ENCODE assay signal across 2 cellular contexts in the genomic region with DNA sequence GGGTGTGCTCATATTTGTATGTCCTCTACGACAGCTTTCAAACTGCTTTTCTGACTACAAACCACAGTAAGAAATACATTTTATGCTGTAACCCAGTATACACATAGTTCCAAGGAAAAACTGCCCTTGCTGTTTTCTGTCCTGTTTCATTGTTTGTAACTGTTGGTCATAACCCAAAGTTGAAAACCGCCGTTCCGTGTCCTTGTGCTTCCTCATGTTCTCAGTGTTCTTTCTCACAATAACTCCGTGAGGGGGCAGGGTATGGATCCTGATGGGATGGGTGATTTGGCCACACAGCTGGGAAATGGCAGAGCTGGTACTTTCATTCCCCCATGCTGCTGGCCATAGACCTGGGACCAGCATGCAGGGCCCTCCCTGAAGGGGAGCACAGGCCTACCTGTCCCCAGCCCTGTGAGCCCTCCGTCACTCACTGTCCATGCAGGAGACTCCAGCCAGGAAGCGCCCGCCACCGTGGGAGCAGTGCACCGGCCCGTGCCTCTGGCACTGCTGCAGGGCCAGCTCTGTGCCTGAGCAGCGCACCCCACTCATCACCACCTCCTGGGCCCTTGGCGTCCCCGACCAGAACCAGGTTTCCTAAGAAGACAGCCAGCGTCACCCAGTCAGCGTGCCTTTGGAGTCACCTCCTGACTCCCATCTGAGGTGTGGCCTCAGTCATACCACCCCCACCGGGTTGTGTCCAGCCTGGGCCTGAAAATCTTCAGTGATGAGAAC.
TF ChIP-seq lines count a peak whose summit lies in the region.

No MANE protein-coding gene starts in this region.

TF ChIP-seq in IMR-90, 13 proteins besides CTCF, POLR2A, EP300 and RAD21:
- TF ChIP-seq RCOR1 (IDR thresholded peaks at IDR 0.05; ENCODE audit: insufficient replicate concordance, low read length) (no peak), MAFK (IDR thresholded peaks at IDR 0.05; ENCODE audit: low read depth, low read length) (no peak), CHD1 (IDR thresholded peaks at IDR 0.05; ENCODE audit: low read depth, low read length) (no peak), MAZ (IDR thresholded peaks at IDR 0.05; ENCODE audit: borderline replicate concordance, low read depth, low read length) (no peak), BHLHE40 (IDR thresholded peaks at IDR 0.05; ENCODE audit: low read depth, low read length) (no peak), FOS (IDR thresholded peaks at IDR 0.05; ENCODE audit: low read depth, low read length) (no peak), SMC3 (IDR thresholded peaks at IDR 0.05; ENCODE audit: low read depth, low read length) (no peak), CEBPB (IDR thresholded peaks at IDR 0.05; ENCODE audit: low read depth, low read length) (no peak), NFE2L2 (IDR thresholded peaks at IDR 0.05; ENCODE audit: low read depth, low read length) (no peak), RFX5 (IDR thresholded peaks at IDR 0.05; ENCODE audit: low read depth, low read length) (no peak), MXI1 (IDR thresholded peaks at IDR 0.05; ENCODE audit: borderline replicate concordance, low read depth, low read length) (no peak)
- TF ChIP-seq, protein P1, sequence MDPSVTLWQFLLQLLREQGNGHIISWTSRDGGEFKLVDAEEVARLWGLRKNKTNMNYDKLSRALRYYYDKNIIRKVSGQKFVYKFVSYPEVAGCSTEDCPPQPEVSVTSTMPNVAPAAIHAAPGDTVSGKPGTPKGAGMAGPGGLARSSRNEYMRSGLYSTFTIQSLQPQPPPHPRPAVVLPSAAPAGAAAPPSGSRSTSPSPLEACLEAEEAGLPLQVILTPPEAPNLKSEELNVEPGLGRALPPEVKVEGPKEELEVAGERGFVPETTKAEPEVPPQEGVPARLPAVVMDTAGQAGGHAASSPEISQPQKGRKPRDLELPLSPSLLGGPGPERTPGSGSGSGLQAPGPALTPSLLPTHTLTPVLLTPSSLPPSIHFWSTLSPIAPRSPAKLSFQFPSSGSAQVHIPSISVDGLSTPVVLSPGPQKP (IDR thresholded peaks at IDR 0.05; ENCODE audit: borderline replicate concordance, low read depth, low read length): no peak
- TF ChIP-seq, protein P2, sequence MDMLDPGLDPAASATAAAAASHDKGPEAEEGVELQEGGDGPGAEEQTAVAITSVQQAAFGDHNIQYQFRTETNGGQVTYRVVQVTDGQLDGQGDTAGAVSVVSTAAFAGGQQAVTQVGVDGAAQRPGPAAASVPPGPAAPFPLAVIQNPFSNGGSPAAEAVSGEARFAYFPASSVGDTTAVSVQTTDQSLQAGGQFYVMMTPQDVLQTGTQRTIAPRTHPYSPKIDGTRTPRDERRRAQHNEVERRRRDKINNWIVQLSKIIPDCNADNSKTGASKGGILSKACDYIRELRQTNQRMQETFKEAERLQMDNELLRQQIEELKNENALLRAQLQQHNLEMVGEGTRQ (IDR thresholded peaks at IDR 0.05; ENCODE audit: low read depth, low read length): no peak

TF ChIP-seq in H1, 55 proteins besides CTCF, POLR2A, EP300 and RAD21:
- TF ChIP-seq JUN (IDR thresholded peaks at IDR 0.05; ENCODE audit: low read depth, low read length) (no peak), RFX5 (IDR thresholded peaks at IDR 0.05; ENCODE audit: borderline replicate concordance, low read depth, low read length) (no peak), YY1 (IDR thresholded peaks at IDR 0.05; ENCODE audit: low read depth, low read length) (no peak), EGR1 (IDR thresholded peaks at IDR 0.05; ENCODE audit: borderline replicate concordance, low read depth, low read length) (no peak), CHD2 (IDR thresholded peaks at IDR 0.05; ENCODE audit: low read length) (no peak), SP4 (IDR thresholded peaks at IDR 0.05; ENCODE audit: low read length) (no peak), HDAC2 (IDR thresholded peaks at IDR 0.05; ENCODE audit: borderline replicate concordance in 1 of 2, low read depth in 2 of 2, low read length in 2 of 2) (no peak), TCF12 (IDR thresholded peaks at IDR 0.05; ENCODE audit: low read depth, low read length) (no peak)
